ENCODE assay signal across 19 cellular contexts in the genomic region with DNA sequence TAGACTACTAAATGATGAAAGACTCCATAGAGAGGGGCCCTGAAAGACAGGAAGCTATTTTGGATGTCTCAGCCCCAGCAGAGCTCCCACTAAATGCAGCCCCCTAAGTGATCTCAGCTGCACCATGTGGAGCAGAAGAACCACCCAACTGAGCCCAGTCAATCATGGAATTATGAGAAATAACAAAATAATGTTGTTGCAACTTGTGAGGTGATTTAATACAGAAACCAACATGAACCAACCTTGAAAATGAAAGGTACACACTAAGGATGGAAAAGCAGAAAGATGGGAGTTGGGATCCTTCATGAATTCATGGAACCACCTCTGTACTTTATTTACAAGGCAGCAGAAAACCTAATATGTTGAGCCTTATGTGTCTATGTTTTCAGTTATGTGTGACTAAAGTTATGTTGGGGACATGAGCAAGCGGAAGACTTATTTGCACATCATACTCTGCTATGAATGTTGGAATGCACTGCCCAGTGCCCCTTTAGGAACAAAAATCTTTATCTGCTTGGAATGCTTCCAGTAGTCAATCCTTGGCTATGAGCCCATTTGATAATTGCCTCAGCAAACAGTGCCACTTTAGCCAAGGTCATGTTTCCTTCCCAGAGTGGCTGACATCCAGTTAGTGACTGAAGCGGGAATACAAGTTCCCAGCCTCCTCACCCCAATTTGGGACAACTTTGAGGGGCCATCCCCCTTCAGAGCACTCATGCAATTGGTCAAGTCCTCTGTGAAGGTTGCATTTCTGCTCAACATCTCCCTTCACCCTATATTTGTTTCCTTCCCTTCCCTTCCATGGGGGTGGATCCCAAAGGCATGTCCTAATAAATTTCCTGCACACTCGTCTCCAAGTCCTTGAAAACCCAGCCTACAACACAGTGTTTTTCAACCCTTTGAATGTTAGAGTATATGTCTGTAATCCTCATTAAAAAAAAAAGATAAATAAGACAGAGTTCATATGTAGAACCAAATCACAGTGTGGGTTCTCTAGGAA. TPM values are rescaled to one million over a fixed set of nuclear protein-coding genes. Genes with fewer than 3 reads are reported as not detected.
DNase-seq lines count a peak whose midpoint lies in the region; ATAC-seq and TF ChIP-seq lines count a peak whose summit lies in the region.
"Had no signal": no experiment of that assay in that cellular context is flagged by ENCODE, and none has a peak within 500 bp of the region (broad histone marks: within the 10 kb centered on the region; RNA-seq: fewer than 3 reads in every experiment).

No MANE protein-coding gene starts in this region.

- no TSS peak for BruUV-seq in Calu3 (replicated peaks; lab: Mats Ljungman, UMichigan)

- H3K4me1 Mint-ChIP-seq in Calu3 (ENCODE audit: low read depth, unreplicated experiment), result peaks cover 17% of the 10 kb centered on the region
- H3K4me1 Mint-ChIP-seq: B cell had no signal

- no peak overlapping the region for H3K27ac Mint-ChIP-seq in Calu3 (ENCODE audit: unreplicated experiment)
- H3K27ac Mint-ChIP-seq: B cell; CD4-positive, alpha-beta T cell had no signal

- no peaks in the 10 kb centered on the region for H3K36me3 Mint-ChIP-seq in Calu3 (ENCODE audit: insufficient read depth, unreplicated experiment)

- H3K4me3 Mint-ChIP-seq in Calu3 (ENCODE audit: low read depth, unreplicated experiment), result no peak overlapping the region
- H3K4me3 Mint-ChIP-seq: B cell; CD4-positive, alpha-beta T cell had no signal

- peak; percentile 13 for DNase-seq in DMS 273 (lab: John Stamatoyannopoulos, UW; ENCODE audit: unreplicated experiment)
- DNase-seq in DMS 273 treated with DMSO at 0.1 percent for 48 hours (lab: John Stamatoyannopoulos, UW), result no peak
- peak; percentile 74 for DNase-seq in Calu3
- DNase-seq in NCI-H2029 treated with DMSO at 0.1 percent for 48 hours (lab: John Stamatoyannopoulos, UW), result peak; percentile 70
- DNase-seq in left colon, result no peak
- no peak for DNase-seq in NCI-H446 (lab: John Stamatoyannopoulos, UW)
- no peak for DNase-seq in effector CD8-positive, alpha-beta T cell (lab: John Stamatoyannopoulos, UW)
- DNase-seq: CD4-positive, alpha-beta T cell; GF-D8; NCI-H1436; NCI-H2107; NCI-H446 treated with DMSO at 0.1 percent for 48 hours; NK-92 treated with Interleukin-12 subunit alpha and Interleukin-12 subunit beta, amount 100 ng/mL, for 24 hours; SHP77; SK-N-SH; T-helper 1 cell had no signal

- CTCF ChIA-PET in Calu3 (lab: Charles Lee), result interaction anchor here (0.6 to 1.0 kb wide), 2 partner anchors 67 to 75 kb away, joined by 3 to 4 read pairs; no protein-coding TSS in a partner anchor

- no peaks in the 10 kb centered on the region for H3K9me3 Mint-ChIP-seq in Calu3 (ENCODE audit: low read depth, unreplicated experiment)

- peaks cover 17% of the 10 kb centered on the region for H3K27me3 Mint-ChIP-seq in Calu3 (ENCODE audit: unreplicated experiment)
- H3K27me3 Mint-ChIP-seq: CD4-positive, alpha-beta T cell had no signal

- ATAC-seq in left colon (peak; percentile 25), GM21619 (IDR thresholded peaks at IDR 0.05; ENCODE audit: unreplicated experiment) (no peak)

- no peak for TF ChIP-seq CTCF in Calu3 (IDR thresholded peaks at IDR 0.05; ENCODE audit: unreplicated experiment)

- intact Hi-C loops in Calu3 (cut with micrococcal nuclease; ENCODE audit: unreplicated experiment), result no loop called here
- intact Hi-C loops in left colon (cut with DNase I, micrococcal nuclease), result no loop called here

RNA-seq across cellular contexts. Expression of a gene that starts 18.4 kb away (rescaled TPM):
- total RNA-seq in Calu3 (2022) (19.2 and 21.0 TPM in 2 replicates), left colon (1 to 10 TPM; 7.9 to 9.5 TPM)

RNA-seq across cellular contexts. Expression of a gene that starts 19.6 kb away (rescaled TPM):
- total RNA-seq in Calu3 (2022) (0.49 TPM in 1 of 2 replicates, not detected in the other), left colon (under 1 TPM; 0.39 to 0.92 TPM)
- total RNA-seq: OCI-LY7 had no signal

RNA-seq across cellular contexts. Expression of a gene that starts 38.6 kb away (rescaled TPM):
- total RNA-seq in Calu3 (2022) (24.0 and 24.9 TPM in 2 replicates), left colon (10 to 100 TPM; 29.1 to 29.6 TPM)
- total RNA-seq: B cell; CD4-positive, alpha-beta T cell; OCI-LY7 had no signal

Comparison
In these comparisons a context has a peak if more than half of its experiments do, and no peak if none do; other contexts are left out.
1. DNase-seq: peak in DMS 273 (single experiment), Calu3 (single experiment) and NCI-H2029 treated with DMSO at 0.1 percent for 48 hours (single experiment); none in DMS 273 treated with DMSO at 0.1 percent for 48 hours (single experiment), left colon (0 of 2), NCI-H446 (0 of 2) and effector CD8-positive, alpha-beta T cell (single experiment).